8 cellular contexts compared by ENCODE assay signal in genomic region chr15:99371180-99372103, GRCh38.
DNase-seq lines count a peak whose midpoint lies in the region; ATAC-seq, FAIRE-seq and TF ChIP-seq lines count a peak whose summit lies in the region.

No MANE protein-coding gene starts in this region.

- H3K9me3 ChIP-seq in stomach, result peaks cover 0 to 18% (median 8%) of the 10 kb centered on the region in 4 donors

- no peak overlapping the region for H3K27ac ChIP-seq in stomach

- H3K4me3 Mint-ChIP-seq in Calu3 (ENCODE audit: low read depth, unreplicated experiment), result no peak overlapping the region

- FAIRE-seq in GM12891 (lab: Jason Lieb, UNC), result peak; percentile 60

- intact Hi-C loops in stomach (cut with DNase I; ENCODE audit: low total_unique reads), result no loop called here
- intact Hi-C loops in Calu3 (cut with micrococcal nuclease; ENCODE audit: unreplicated experiment), result no loop called here

- peak; percentile 5 for TF ChIP-seq CTCF in fibroblast of the aortic adventitia (IDR thresholded peaks at IDR 0.05; ENCODE audit: insufficient read depth, low read length)
- TF ChIP-seq CTCF in stomach (IDR thresholded peaks at IDR 0.05), result no peak
- TF ChIP-seq CTCF in Calu3 (IDR thresholded peaks at IDR 0.05; ENCODE audit: unreplicated experiment), result no peak

- H3K36me3 ChIP-seq in stomach, result peaks cover 3 to 33% (median 13%) of the 10 kb centered on the region in 4 donors

- no peaks in the 10 kb centered on the region for H3K27me3 Mint-ChIP-seq in Calu3 (ENCODE audit: unreplicated experiment)

- H3K36me3 Mint-ChIP-seq in Calu3 (ENCODE audit: insufficient read depth, unreplicated experiment), result no peaks in the 10 kb centered on the region

- no peaks in the 10 kb centered on the region for H3K4me1 ChIP-seq in stomach

- ATAC-seq in GM21423 (IDR thresholded peaks at IDR 0.05; ENCODE audit: unreplicated experiment) (peak; percentile 82), HG03565 (IDR thresholded peaks at IDR 0.05; ENCODE audit: unreplicated experiment) (peak; percentile 88), HG03175 (IDR thresholded peaks at IDR 0.05; ENCODE audit: unreplicated experiment) (no peak)

- DNase-seq in GM12891 (ENCODE audit: insufficient read length, low spot score) (no peak), fibroblast of the aortic adventitia (ENCODE audit: low read depth) (peak; percentile 82), stomach (no peak), Calu3 (no peak), NCI-H2196 (lab: John Stamatoyannopoulos, UW; ENCODE audit: unreplicated experiment) (no peak)

- TF ChIP-seq POLR2A in GM12891 (IDR thresholded peaks at IDR 0.05; ENCODE audit: low read depth, low read length), result no peak
- no peak for TF ChIP-seq POLR2A in stomach (IDR thresholded peaks at IDR 0.05)

- CTCF ChIA-PET in Calu3 (lab: Charles Lee), result interaction anchor here (1.0 kb wide), 1 partner anchor 30 kb away, joined by 3 read pairs; no protein-coding TSS in a partner anchor

- H3K27me3 ChIP-seq in stomach, result no peaks in the 10 kb centered on the region

- no TSS peak for BruUV-seq in Calu3 (replicated peaks; lab: Mats Ljungman, UMichigan)

- H3K4me1 Mint-ChIP-seq in Calu3 (ENCODE audit: low read depth, unreplicated experiment), result no peaks in the 10 kb centered on the region

- TF ChIP-seq EP300 in stomach (IDR thresholded peaks at IDR 0.05), result no peak

- H3K27ac Mint-ChIP-seq in Calu3 (ENCODE audit: unreplicated experiment), result no peak overlapping the region

- H3K9me3 Mint-ChIP-seq in Calu3 (ENCODE audit: low read depth, unreplicated experiment), result peaks cover 7% of the 10 kb centered on the region

- H3K4me3 ChIP-seq in fibroblast of the aortic adventitia (ENCODE audit: low read depth, low read length), result no peak overlapping the region
- H3K4me3 ChIP-seq in stomach, result no peak overlapping the region

- WGBS in stomach, 5 donors, result 70 to 85% (median 79%) methylated on average over 4 of the region's 4 CpGs

TF ChIP-seq in GM12891, 5 proteins besides CTCF, POLR2A, EP300 and RAD21:
- TF ChIP-seq PAX5 (IDR thresholded peaks at IDR 0.05; ENCODE audit: insufficient read depth, low read length, severe bottlenecking), result no peak
- peak; percentile 54; the same call in 1 of the 2 replicates for TF ChIP-seq POU2F2 (IDR thresholded peaks at IDR 0.05; ENCODE audit: low read depth, low read length)
TF ChIP-seq in GM12891: peak in this region for 1.
